In genomic region chr10:133373104-133373624, GRCh38 we compare ENCODE assay signal across 8 cellular contexts. TPM values are rescaled to one million over a fixed set of nuclear protein-coding genes. Genes with fewer than 3 reads are reported as not detected.
DNase-seq lines count a peak whose midpoint lies in the region; ATAC-seq and TF ChIP-seq lines count a peak whose summit lies in the region.

TSS of gene ECHS1 (minus strand) at chr10:133373354. CDS start at chr10:133373333, 21 bp downstream.

- peak within 1 kb of the TSS; percentile 65 for H3K9ac ChIP-seq in mucosa of stomach (ENCODE audit: low read length)

- POLR2A ChIA-PET in PC-9 (lab: Charles Lee; ENCODE audit: unreplicated experiment), result interaction anchor here (0.5 to 0.7 kb wide), 2 partner anchors 49 to 90 kb away, joined by 3 to 12 read pairs; no protein-coding TSS in a partner anchor

- H3K27ac ChIP-seq in PC-9, result no peak within 1 kb of the TSS

- H3K27me3 ChIP-seq in PC-9 (ENCODE audit: insufficient read depth, low read depth), result no peaks in the 10 kb centered on the region
- no peaks in the 10 kb centered on the region for H3K27me3 ChIP-seq in mucosa of stomach (ENCODE audit: control insufficient read depth, insufficient read depth, low read length)

- H3K9me3 ChIP-seq in PC-9 (ENCODE audit: insufficient read depth, low read depth) (no peaks in the 10 kb centered on the region), mucosa of stomach (ENCODE audit: control insufficient read depth, low read length) (no peaks in the 10 kb centered on the region)

- peak; percentile 96 for ATAC-seq in GM21619 (IDR thresholded peaks at IDR 0.05; ENCODE audit: unreplicated experiment)

- H3K4me3 ChIP-seq in PC-9, result peak within 1 kb of the TSS; percentile 61; the same call in 1 of the 2 replicates
- peak within 1 kb of the TSS; percentile 14 for H3K4me3 ChIP-seq in mucosa of stomach (ENCODE audit: low read length)

- H3K4me1 ChIP-seq in PC-9 (replicated peaks; ENCODE audit: insufficient read depth) (no peaks in the 10 kb centered on the region; the same call in 1 of the 2 replicates), mucosa of stomach (ENCODE audit: control insufficient read depth, insufficient read depth, low read length) (peaks cover 12% of the 10 kb centered on the region)

- H3K79me2 ChIP-seq in PC-9 (ENCODE audit: low read depth), result peaks cover 8% of the 10 kb centered on the region; the same call in 1 of the 2 replicates

- H3K4me2 ChIP-seq in PC-9, result peak within 1 kb of the TSS; percentile 75

- intact Hi-C loops in PC-9 (cut with micrococcal nuclease; ENCODE audit: unreplicated experiment), result loop anchor here (10.0 kb wide), 1 partner anchor 152 kb away; the partner anchor contains the start of gene CYP2E1

- peak; percentile 60 for DNase-seq in DMS 273 treated with DMSO at 0.1 percent for 48 hours (lab: John Stamatoyannopoulos, UW)
- DNase-seq in PC-9, result peak; percentile 72 to 93
- DNase-seq in activated T-cell treated with anti-CD3 and anti-CD28 coated beads, Interleukin-2, amount 50 U/mL, for 1 hour, result peak; percentile 95
- DNase-seq in erythroblast (lab: John Stamatoyannopoulos, UW), result peak; percentile 93 to 95
- peak; percentile 96 for DNase-seq in stimulated activated CD8-positive, alpha-beta memory T cell treated with anti-CD3 and anti-CD28 coated beads, Interleukin-4, amount 100 ng/mL, for 48 hours

- H2AFZ ChIP-seq in PC-9, result no peak within 1 kb of the TSS

- H3K36me3 ChIP-seq in PC-9 (ENCODE audit: low read depth), result no peaks in the 10 kb centered on the region
- peaks cover 5% of the 10 kb centered on the region for H3K36me3 ChIP-seq in mucosa of stomach (ENCODE audit: control insufficient read depth, insufficient read depth, low read length)

- H3K9me2 ChIP-seq in PC-9 (ENCODE audit: insufficient read depth), result no peaks in the 10 kb centered on the region

- no TSS peak for BruUV-seq in PC-9 (replicated peaks; lab: Mats Ljungman, UMichigan)

- TF ChIP-seq RAD21 in Ishikawa (IDR thresholded peaks at IDR 0.05; ENCODE audit: low read depth), result no peak

- TF ChIP-seq EP300 in Ishikawa (IDR thresholded peaks at IDR 0.05; ENCODE audit: borderline replicate concordance), result no peak

- H3F3A ChIP-seq in PC-9 (ENCODE audit: insufficient read depth, low read depth), result no peaks in the 10 kb centered on the region

- peak; percentile 42 for TF ChIP-seq POLR2A in erythroblast (IDR thresholded peaks at IDR 0.05; ENCODE audit: low read length)

- H4K20me1 ChIP-seq in PC-9 (ENCODE audit: insufficient read depth), result no peaks in the 10 kb centered on the region

- TF ChIP-seq CTCF in PC-9 (conservative IDR thresholded peaks at IDR 0.05), result no peak

- CTCF ChIA-PET in PC-9 (lab: Charles Lee), result no interaction called here

TF ChIP-seq in Ishikawa, 13 proteins besides CTCF, POLR2A, EP300 and RAD21:
- TF ChIP-seq TEAD4 (IDR thresholded peaks at IDR 0.05) (no peak), TCF12 (IDR thresholded peaks at IDR 0.05; ENCODE audit: low read depth) (peak; percentile 24; the same call in 1 of the 2 replicates), CREB1 (IDR thresholded peaks at IDR 0.05; ENCODE audit: low read depth) (no peak), USF1 (IDR thresholded peaks at IDR 0.05) (peak; percentile 30; the same call in 1 of the 2 replicates), TAF1 (IDR thresholded peaks at IDR 0.05; ENCODE audit: low read depth) (peak; percentile 94), EGR1 (IDR thresholded peaks at IDR 0.05) (0 out of 2 replicates have a peak, but pooled peaks have one; percentile 27), MAX (IDR thresholded peaks at IDR 0.05) (peak; percentile 68; the same call in 1 of the 2 replicates), ZBTB7A (IDR thresholded peaks at IDR 0.05; ENCODE audit: low read depth) (peak; percentile 70), FOXM1 (IDR thresholded peaks at IDR 0.05; ENCODE audit: borderline replicate concordance, low read depth) (no peak), NFIC (IDR thresholded peaks at IDR 0.05) (no peak), YY1 (IDR thresholded peaks at IDR 0.05; ENCODE audit: low read depth) (peak; percentile 95), CEBPB (IDR thresholded peaks at IDR 0.05) (no peak; the same call in 1 of the 2 replicates)
- TF ChIP-seq, protein P1, sequence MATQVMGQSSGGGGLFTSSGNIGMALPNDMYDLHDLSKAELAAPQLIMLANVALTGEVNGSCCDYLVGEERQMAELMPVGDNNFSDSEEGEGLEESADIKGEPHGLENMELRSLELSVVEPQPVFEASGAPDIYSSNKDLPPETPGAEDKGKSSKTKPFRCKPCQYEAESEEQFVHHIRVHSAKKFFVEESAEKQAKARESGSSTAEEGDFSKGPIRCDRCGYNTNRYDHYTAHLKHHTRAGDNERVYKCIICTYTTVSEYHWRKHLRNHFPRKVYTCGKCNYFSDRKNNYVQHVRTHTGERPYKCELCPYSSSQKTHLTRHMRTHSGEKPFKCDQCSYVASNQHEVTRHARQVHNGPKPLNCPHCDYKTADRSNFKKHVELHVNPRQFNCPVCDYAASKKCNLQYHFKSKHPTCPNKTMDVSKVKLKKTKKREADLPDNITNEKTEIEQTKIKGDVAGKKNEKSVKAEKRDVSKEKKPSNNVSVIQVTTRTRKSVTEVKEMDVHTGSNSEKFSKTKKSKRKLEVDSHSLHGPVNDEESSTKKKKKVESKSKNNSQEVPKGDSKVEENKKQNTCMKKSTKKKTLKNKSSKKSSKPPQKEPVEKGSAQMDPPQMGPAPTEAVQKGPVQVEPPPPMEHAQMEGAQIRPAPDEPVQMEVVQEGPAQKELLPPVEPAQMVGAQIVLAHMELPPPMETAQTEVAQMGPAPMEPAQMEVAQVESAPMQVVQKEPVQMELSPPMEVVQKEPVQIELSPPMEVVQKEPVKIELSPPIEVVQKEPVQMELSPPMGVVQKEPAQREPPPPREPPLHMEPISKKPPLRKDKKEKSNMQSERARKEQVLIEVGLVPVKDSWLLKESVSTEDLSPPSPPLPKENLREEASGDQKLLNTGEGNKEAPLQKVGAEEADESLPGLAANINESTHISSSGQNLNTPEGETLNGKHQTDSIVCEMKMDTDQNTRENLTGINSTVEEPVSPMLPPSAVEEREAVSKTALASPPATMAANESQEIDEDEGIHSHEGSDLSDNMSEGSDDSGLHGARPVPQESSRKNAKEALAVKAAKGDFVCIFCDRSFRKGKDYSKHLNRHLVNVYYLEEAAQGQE (IDR thresholded peaks at IDR 0.05; ENCODE audit: low read depth), result no peak
TF ChIP-seq in Ishikawa: peak in this region for 7.

RNA-seq across cellular contexts. Expression of gene ECHS1, which starts in this region (rescaled TPM):
- total RNA-seq in PC-9 (2021), result 86.6 and 90.7 TPM in 2 replicates
